Comparison of ENCODE assay signal across 39 cellular contexts in genomic region chr20:638579-638978, GRCh38. TPM values are rescaled to one million over a fixed set of nuclear protein-coding genes. Genes with fewer than 3 reads are reported as not detected.
"Had no signal": no experiment of that assay in that cellular context is flagged by ENCODE, and none has a peak within 500 bp of the region (broad histone marks: within the 10 kb centered on the region; RNA-seq: fewer than 3 reads in every experiment).

No MANE protein-coding gene starts in this region.

- H3K9me3 ChIP-seq: MG63 had no signal

- DNase-seq: Karpas-422, Kasumi-1, MG63, MM.1S, MV-4-11, NCI-H1048, NCI-H1092, NCI-H1092 treated with DMSO at 0.1 percent for 48 hours, NCI-H1105, NCI-H1105 treated with DMSO at 0.1 percent for 48 hours, NCI-H1417, NCI-H1417 treated with DMSO at 0.1 percent for 48 hours, NCI-H1436, NCI-H1436 treated with DMSO at 0.1 percent for 48 hours, NCI-H146, NCI-H1694, NCI-H1694 treated with DMSO at 0.1 percent for 48 hours, NCI-H187, NCI-H187 treated with DMSO at 0.1 percent for 48 hours, NCI-H1930, NCI-H2029, NCI-H2029 treated with DMSO at 0.1 percent for 48 hours, NCI-H2081, NCI-H2081 treated with DMSO at 0.1 percent for 48 hours, NCI-H2107, NCI-H2171, NCI-H2171 treated with DMSO at 0.1 percent for 48 hours, NCI-H2227 treated with DMSO at 0.1 percent for 48 hours, NCI-H226, NCI-H345, NCI-H446, NCI-H446 treated with DMSO at 0.1 percent for 48 hours, NCI-H510A, NCI-H510A treated with DMSO at 0.1 percent for 48 hours, NCI-H524 had no signal

- H3K4me3 ChIP-seq: MG63 had no signal

- H3K27me3 ChIP-seq: MG63 had no signal

- H3K36me3 ChIP-seq: MG63 had no signal

RNA-seq across cellular contexts. Expression of gene TCF15, which starts 28.5 kb away (rescaled TPM):
- total RNA-seq: LHCN-M2, M059J, MCF 10A, NCI-H460 had no signal

RNA-seq across cellular contexts. Expression of gene SCRT2, which starts 37.0 kb away (rescaled TPM):
- total RNA-seq: LHCN-M2, M059J, MCF 10A, NCI-H460 had no signal
